In the genomic region with DNA sequence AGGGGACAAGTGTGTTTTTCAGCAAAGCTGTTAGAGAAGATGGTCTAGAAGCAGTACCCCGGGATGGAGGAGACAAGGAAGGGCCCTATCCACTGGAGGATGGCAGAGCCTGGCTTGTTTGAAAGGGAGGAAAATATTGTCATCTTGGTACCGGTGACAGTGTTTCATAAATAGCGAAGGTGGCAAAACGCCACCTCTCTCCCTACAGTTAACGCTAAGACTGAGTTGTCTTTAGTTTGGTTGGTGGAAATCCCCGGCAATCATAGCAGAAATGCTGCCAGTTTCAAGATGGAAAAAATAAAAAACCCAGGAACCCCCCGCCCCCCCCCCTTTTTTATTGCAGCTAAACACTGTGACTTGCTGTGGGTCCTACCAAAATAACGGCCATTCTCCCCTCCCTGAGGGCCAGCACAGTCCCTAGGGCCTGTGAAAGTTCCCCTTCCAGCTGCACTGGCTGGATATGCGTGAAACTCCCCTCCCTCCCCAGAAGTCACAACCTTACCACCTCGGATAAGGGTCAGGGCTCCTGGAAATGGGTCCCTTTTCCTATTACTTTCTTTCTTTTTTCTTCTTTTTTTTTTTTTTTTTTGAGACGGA, we compare ENCODE assay signal across 10 cellular contexts. TPM values are rescaled to one million over a fixed set of nuclear protein-coding genes. Genes with fewer than 3 reads are reported as not detected.
DNase-seq lines count a peak whose midpoint lies in the region; ATAC-seq and TF ChIP-seq lines count a peak whose summit lies in the region.
"Had no signal": no experiment of that assay in that cellular context is flagged by ENCODE, and none has a peak within 500 bp of the region (broad histone marks: within the 10 kb centered on the region; RNA-seq: fewer than 3 reads in every experiment).

No MANE protein-coding gene starts in this region.

- H3K27me3 Mint-ChIP-seq in stimulated activated naive CD8-positive, alpha-beta T cell treated with anti-CD3 and anti-CD28 coated beads, Interleukin-15, Interleukin-2, amounts not matched to agents 100 ng/mL and 50 ng/mL, for 24 hours: no peaks in the 10 kb centered on the region
- no peaks in the 10 kb centered on the region for H3K27me3 Mint-ChIP-seq in MCF 10A (ENCODE audit: insufficient read depth, unreplicated experiment)

- intact Hi-C loops in A673 (cut with micrococcal nuclease; ENCODE audit: unreplicated experiment): no loop called here
- intact Hi-C loops in MCF 10A (cut with micrococcal nuclease): no loop called here

- H3K4me3 Mint-ChIP-seq in stimulated activated naive CD8-positive, alpha-beta T cell treated with anti-CD3 and anti-CD28 coated beads, Interleukin-15, Interleukin-2, amounts not matched to agents 100 ng/mL and 50 ng/mL, for 24 hours: peak overlapping the region; percentile 94
- no peak overlapping the region for H3K4me3 Mint-ChIP-seq in MCF 10A (ENCODE audit: unreplicated experiment)

- BruUV-seq in A673 (replicated peaks; lab: Mats Ljungman, UMichigan) (no TSS peak), MCF 10A (replicated peaks; lab: Mats Ljungman, UMichigan) (no TSS peak)

- POLR2A ChIA-PET in A673 (lab: Charles Lee; ENCODE audit: low non-redundant PET): no interaction called here
- POLR2A ChIA-PET in MCF 10A (lab: Yijun Ruan, JAX): interaction anchor here (0.6 kb wide), 1 partner anchor 500 kb away, joined by 3 read pairs; no protein-coding TSS in a partner anchor

- H3K36me3 Mint-ChIP-seq in stimulated activated naive CD8-positive, alpha-beta T cell treated with anti-CD3 and anti-CD28 coated beads, Interleukin-15, Interleukin-2, amounts not matched to agents 100 ng/mL and 50 ng/mL, for 24 hours (ENCODE audit: low read depth): peaks cover 28% of the 10 kb centered on the region
- no peaks in the 10 kb centered on the region for H3K36me3 Mint-ChIP-seq in MCF 10A (ENCODE audit: insufficient read depth, unreplicated experiment)

- H3K9me3 ChIP-seq in A673 (ENCODE audit: low read depth, low read length, poor library complexity, severe bottlenecking): no peaks in the 10 kb centered on the region
- H3K9me3 ChIP-seq: HAP-1 had no signal

- CTCF ChIA-PET in A673 (lab: Charles Lee): interaction anchor here (0.6 kb wide), 1 partner anchor 86 kb away, joined by 5 read pairs; no protein-coding TSS in a partner anchor
- CTCF ChIA-PET in MCF 10A (lab: Yijun Ruan, JAX): no interaction called here

- H3K36me3 ChIP-seq in A673 (ENCODE audit: insufficient read depth, low read length, poor library complexity, severe bottlenecking): no peaks in the 10 kb centered on the region
- H3K36me3 ChIP-seq: HAP-1 had no signal

- peaks cover 41% of the 10 kb centered on the region for H3K27me3 ChIP-seq in A673 (replicated peaks; ENCODE audit: insufficient read depth, low read depth, low read length, poor library complexity)

- DNase-seq in activated T-cell treated with anti-CD3 and anti-CD28 coated beads for 24 hours (ENCODE audit: low read depth) (peak; percentile 64), activated T-cell treated with anti-CD3 and anti-CD28 coated beads for 4 hours (no peak), A673 (ENCODE audit: low spot score) (no peak), MCF 10A (ENCODE audit: unreplicated experiment) (no peak)
- peak; percentile 53 to 69 for DNase-seq in activated CD4-positive, alpha-beta T cell treated with anti-CD3 and anti-CD28 coated beads, Interleukin-2, amount 50 U/mL, for 48 hours
- peak; percentile 51 for DNase-seq in effector CD8-positive, alpha-beta T cell (lab: John Stamatoyannopoulos, UW)

- TF ChIP-seq CTCF in A673 (conservative IDR thresholded peaks at IDR 0.05; ENCODE audit: low read depth, low read length) (no peak), MCF 10A (IDR thresholded peaks at IDR 0.05; ENCODE audit: unreplicated experiment) (no peak)

- peaks cover 82% of the 10 kb centered on the region for H3K4me1 Mint-ChIP-seq in stimulated activated naive CD8-positive, alpha-beta T cell treated with anti-CD3 and anti-CD28 coated beads, Interleukin-15, Interleukin-2, amounts not matched to agents 100 ng/mL and 50 ng/mL, for 24 hours (ENCODE audit: low read depth)
- peaks cover 6% of the 10 kb centered on the region for H3K4me1 Mint-ChIP-seq in MCF 10A (ENCODE audit: insufficient read depth, unreplicated experiment)

- no peak for ATAC-seq in GM21619 (IDR thresholded peaks at IDR 0.05; ENCODE audit: unreplicated experiment)

- H3K4me3 ChIP-seq in A673 (ENCODE audit: low read depth, low read length, poor library complexity, severe bottlenecking): no peak overlapping the region
- H3K4me3 ChIP-seq: coronary artery, HAP-1 had no signal

- H3K27ac ChIP-seq in A673 (ENCODE audit: low read depth, low read length, poor library complexity, severe bottlenecking): no peak overlapping the region

- H3K9me3 Mint-ChIP-seq in stimulated activated naive CD8-positive, alpha-beta T cell treated with anti-CD3 and anti-CD28 coated beads, Interleukin-15, Interleukin-2, amounts not matched to agents 100 ng/mL and 50 ng/mL, for 24 hours: no peaks in the 10 kb centered on the region
- H3K9me3 Mint-ChIP-seq in MCF 10A (ENCODE audit: unreplicated experiment): no peaks in the 10 kb centered on the region

- peak overlapping the region; percentile 99 for H3K27ac Mint-ChIP-seq in stimulated activated naive CD8-positive, alpha-beta T cell treated with anti-CD3 and anti-CD28 coated beads, Interleukin-15, Interleukin-2, amounts not matched to agents 100 ng/mL and 50 ng/mL, for 24 hours
- H3K27ac Mint-ChIP-seq in MCF 10A (ENCODE audit: low read depth, unreplicated experiment): no peak overlapping the region

- H3K4me1 ChIP-seq in A673 (ENCODE audit: insufficient read depth, low read length, poor library complexity, severe bottlenecking): peaks cover 12% of the 10 kb centered on the region
- H3K4me1 ChIP-seq: HAP-1 had no signal

RNA-seq across cellular contexts. Expression of a gene that starts 3.7 kb away (rescaled TPM):
- 2.1 and 5.0 TPM in 2 replicates for total RNA-seq in A673 (2021)
- total RNA-seq in MCF 10A (2022): 6.3 and 7.0 TPM in 2 replicates

Comparison
In these comparisons a context has a peak if more than half of its experiments do, and no peak if none do; other contexts are left out.
1. DNase-seq: peak in activated T-cell treated with anti-CD3 and anti-CD28 coated beads for 24 hours (single experiment), activated CD4-positive, alpha-beta T cell treated with anti-CD3 and anti-CD28 coated beads, Interleukin-2, amount 50 U/mL, for 48 hours (2 of 2) and effector CD8-positive, alpha-beta T cell (single experiment); none in activated T-cell treated with anti-CD3 and anti-CD28 coated beads for 4 hours (single experiment), A673 (single experiment) and MCF 10A (single experiment).